In the genomic region with DNA sequence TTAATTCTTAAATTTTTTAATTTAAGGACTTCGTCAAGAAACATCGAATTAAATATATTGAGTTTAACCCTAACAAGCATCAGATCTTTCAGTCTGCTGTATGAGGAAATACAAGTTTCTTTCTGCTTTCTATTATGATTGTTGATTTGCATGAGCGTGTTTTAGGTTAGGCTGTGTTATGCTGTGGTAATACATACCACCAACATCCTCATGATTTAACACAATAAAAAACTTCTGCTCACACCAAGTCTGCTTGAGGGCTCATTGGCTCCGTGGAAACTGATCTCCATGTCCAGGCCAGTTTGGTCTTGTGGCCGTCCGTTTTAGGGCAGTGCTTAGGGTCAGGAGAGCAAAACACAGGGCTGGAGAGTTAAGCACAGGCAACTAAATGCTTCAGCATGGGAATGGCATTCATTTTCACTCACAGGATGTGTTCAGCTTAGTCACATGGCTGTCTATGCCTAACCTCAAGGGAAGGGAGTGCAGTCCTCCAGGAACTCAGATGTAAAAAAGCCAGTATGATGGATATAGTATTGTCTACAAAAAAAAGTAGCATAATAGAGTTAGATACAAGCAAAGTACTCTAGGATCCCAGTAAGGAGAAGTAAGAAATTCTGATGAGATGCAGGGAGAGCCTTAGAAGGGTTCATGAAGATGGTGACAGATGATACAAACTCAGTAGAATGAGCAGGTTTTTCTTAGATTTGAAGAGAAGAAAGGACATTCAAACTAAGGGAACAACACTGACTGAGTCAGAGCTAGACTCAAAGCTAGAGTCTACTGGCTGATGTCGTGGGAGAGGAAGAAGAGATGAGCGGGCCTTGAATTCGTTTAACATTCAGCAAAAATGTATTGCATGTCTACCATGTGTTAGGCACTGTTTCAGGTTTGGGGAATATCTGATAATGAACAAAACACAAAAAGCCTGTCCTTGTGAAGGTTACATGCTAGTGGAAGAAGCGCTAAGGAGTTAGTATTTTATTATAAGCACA, we compare ENCODE assay signal across 8 cellular contexts. TPM values are rescaled to one million over a fixed set of nuclear protein-coding genes. Genes with fewer than 3 reads are reported as not detected.
A peak's percentile ranks its signal among the peaks of the same experiment; 100 is the strongest.
DNase-seq lines count a peak whose midpoint lies in the region; ATAC-seq and TF ChIP-seq lines count a peak whose summit lies in the region.

No MANE protein-coding gene starts in this region.

- no peaks in the 10 kb centered on the region for H3K9me3 ChIP-seq in lung (ENCODE audit: control insufficient read depth in 2 of 2, insufficient read depth in 1 of 2, low read length in 1 of 2)

- H3K27ac ChIP-seq in lung (ENCODE audit: low read depth in 1 of 2, low read length in 1 of 2), result peak overlapping the region; percentile 63 to 68

- in situ Hi-C loops in KBM-7 (cut with MboI; ENCODE audit: low pct_unique_long_range_greater_than_20kb, low sequenced_read_pairs) (no loop called here), G401 (cut with HindIII; ENCODE audit: low sequenced_read_pairs) (loop anchor here (10.0 kb wide), 1 partner anchor 63 kb away; no protein-coding TSS in a partner anchor)

- POLR2A ChIA-PET in BJ (lab: Charles Lee), result no interaction called here

- ATAC-seq in lung (ENCODE audit: insufficient read depth, low FRiP score) (no peak), HG03378 (IDR thresholded peaks at IDR 0.05; ENCODE audit: unreplicated experiment) (no peak)

- peaks cover 8 to 35% of the 10 kb centered on the region in 2 donors for H3K4me1 ChIP-seq in lung (ENCODE audit: control insufficient read depth in 2 of 2, insufficient read depth in 2 of 2, low read length in 2 of 2)

- H3K4me3 ChIP-seq in BJ (ENCODE audit: low read depth, low read length), result no peak overlapping the region
- no peak overlapping the region for H3K4me3 ChIP-seq in lung

- WGBS in lung, 2 donors, result 75 to 76% methylated on average over 10 of the region's 10 CpGs

- H3K36me3 ChIP-seq in BJ (ENCODE audit: control insufficient read depth, insufficient read depth, low read length), result peaks cover 4% of the 10 kb centered on the region
- H3K36me3 ChIP-seq in lung (ENCODE audit: control insufficient read depth in 2 of 2, insufficient read depth in 2 of 2, low read length in 2 of 2), result peaks cover 0 to 3% of the 10 kb centered on the region in 2 donors

- no peak for TF ChIP-seq CTCF in BJ (IDR thresholded peaks at IDR 0.05; ENCODE audit: insufficient read depth, low read depth, low read length)
- TF ChIP-seq CTCF in lung (IDR thresholded peaks at IDR 0.05; ENCODE audit: control extremely low read depth, extremely low read depth), result no peak

- H3K27me3 ChIP-seq in BJ (ENCODE audit: control insufficient read depth, insufficient read depth, low read length) (no peaks in the 10 kb centered on the region), lung (ENCODE audit: control insufficient read depth, insufficient read depth) (no peaks in the 10 kb centered on the region)

- DNase-seq in BJ (ENCODE audit: low read depth), result peak; percentile 68
- peak; percentile 35 for DNase-seq in KBM-7
- peak; percentile 49 for DNase-seq in brain pericyte (ENCODE audit: low read depth, low spot score)
- no peak for DNase-seq in lung (ENCODE audit: low spot score)
- DNase-seq in G401 (ENCODE audit: low spot score), result no peak
- no peak for DNase-seq in C1 segment of cervical spinal cord (lab: John Stamatoyannopoulos, UW)
- DNase-seq in hippocampal formation (lab: John Stamatoyannopoulos, UW), result no peak

- CTCF ChIA-PET in BJ (lab: Yijun Ruan, JAX), result interaction anchor here (1.0 to 4.6 kb wide), 3 partner anchors 8 to 45 kb away, joined by 4 to 20 read pairs (median 13); no protein-coding TSS in a partner anchor

RNA-seq across cellular contexts. Expression of a gene that starts 16.3 kb away (rescaled TPM):
- polyA plus RNA-seq in BJ (2011; rRNA removed) (73.9 and 87.0 TPM in 2 replicates), lung (10 to 100 TPM; 56.2 to 97.9 TPM)
- polyA minus RNA-seq in BJ (2011; rRNA and poly(A)+ RNA removed), result 49.9 and 62.6 TPM in 2 replicates
- 100 to 1,000 TPM; 103 to 177 TPM for total RNA-seq in lung
- 47.9 and 84.8 TPM in 2 replicates for total RNA-seq in G401 (2014; rRNA removed; shearing (Covaris generic))

Comparison
In these comparisons a context has a peak if more than half of its experiments do, and no peak if none do; other contexts are left out.
1. DNase-seq: peak in BJ (single experiment), KBM-7 (single experiment) and brain pericyte (single experiment); none in lung (single experiment), G401 (single experiment), C1 segment of cervical spinal cord (0 of 14) and hippocampal formation (0 of 2).